33 cellular contexts compared by ENCODE assay signal in genomic region chr1:47137178-47137577, GRCh38. TPM values are rescaled to one million over a fixed set of nuclear protein-coding genes. Genes with fewer than 3 reads are reported as not detected.
"Had no signal": no experiment of that assay in that cellular context is flagged by ENCODE, and none has a peak within 500 bp of the region (broad histone marks: within the 10 kb centered on the region; RNA-seq: fewer than 3 reads in every experiment).

TSS of gene CYP4A22 (plus strand) at chr1:47137441. CDS start at chr1:47137486, 45 bp downstream.

- H3K9me3 Mint-ChIP-seq: natural killer cell; nephron; neural progenitor cell; stimulated activated naive CD8-positive, alpha-beta T cell treated with anti-CD3 and anti-CD28 coated beads, Interleukin-15, Interleukin-2, amounts not matched to agents 100 ng/mL and 50 ng/mL, for 24 hours had no signal

- H3K36me3 Mint-ChIP-seq: naive thymus-derived CD4-positive, alpha-beta T cell; natural killer cell; neural progenitor cell; stimulated activated naive B cell treated with anti-CD40 and anti-IgM and Interleukin-4, amounts not matched to agents 10 μg/mL and 1 μg/mL and 100 μg/mL, for 72 hours had no signal

- H3K9me3 ChIP-seq: neutrophil, pancreas, psoas muscle, spleen, thoracic aorta, thyroid gland, upper lobe of left lung, uterus had no signal

- H2AFZ ChIP-seq: neural progenitor cell had no signal

- H3K4me3 Mint-ChIP-seq: naive thymus-derived CD4-positive, alpha-beta T cell; natural killer cell; nephron; neural progenitor cell; stimulated activated naive B cell treated with anti-CD40 and anti-IgM and Interleukin-4, amounts not matched to agents 10 μg/mL and 1 μg/mL and 100 μg/mL, for 72 hours; stimulated activated naive CD8-positive, alpha-beta T cell treated with anti-CD3 and anti-CD28 coated beads, Interleukin-15, Interleukin-2, amounts not matched to agents 100 ng/mL and 50 ng/mL, for 24 hours had no signal

- H3K4me3 ChIP-seq: neural progenitor cell, pancreas, psoas muscle, skin epidermis, smooth muscle cell, spleen, stomach, thoracic aorta, thyroid gland, tibial nerve, upper lobe of left lung, uterus had no signal

- H3K27ac Mint-ChIP-seq: naive thymus-derived CD4-positive, alpha-beta T cell; natural killer cell; nephron; neural progenitor cell; stimulated activated naive B cell treated with anti-CD40 and anti-IgM and Interleukin-4, amounts not matched to agents 10 μg/mL and 1 μg/mL and 100 μg/mL, for 72 hours; stimulated activated naive CD8-positive, alpha-beta T cell treated with anti-CD3 and anti-CD28 coated beads, Interleukin-15, Interleukin-2, amounts not matched to agents 100 ng/mL and 50 ng/mL, for 24 hours had no signal

- H3K36me3 ChIP-seq: neural progenitor cell, neutrophil, pancreas, spleen, stomach, thoracic aorta, thyroid gland, tibial nerve, upper lobe of left lung, uterus had no signal

- H3K4me1 ChIP-seq: neural progenitor cell, pancreas, psoas muscle, spleen, stomach, thyroid gland, tibial nerve, upper lobe of left lung, uterus had no signal

- H3K9ac ChIP-seq: neural progenitor cell had no signal

- H3K4me1 Mint-ChIP-seq: naive thymus-derived CD4-positive, alpha-beta T cell; natural killer cell; nephron; neural progenitor cell; stimulated activated naive B cell treated with anti-CD40 and anti-IgM and Interleukin-4, amounts not matched to agents 10 μg/mL and 1 μg/mL and 100 μg/mL, for 72 hours had no signal

- H3K27me3 ChIP-seq: neural progenitor cell, neutrophil, pancreas, thyroid gland, tibial nerve, upper lobe of left lung, uterus had no signal

- DNase-seq: naive thymus-derived CD4-positive, alpha-beta T cell; natural killer cell; nucleus accumbens; pancreas; psoas muscle; right cardiac atrium; spleen; stimulated activated CD4-positive, alpha-beta T cell treated with anti-CD3 and anti-CD28 coated beads, Interleukin-12 subunit alpha, Interleukin-12 subunit beta, amount 100 ng/mL, for 4 hours; stimulated activated CD4-positive, alpha-beta T cell treated with anti-CD3 and anti-CD28 coated beads, Interleukin-1b, Interleukin-23, amount 100 ng/mL, for 48 hours; stimulated activated CD4-positive, alpha-beta T cell treated with anti-CD3 and anti-CD28 coated beads, Interleukin-4, amount 100 ng/mL, for 1 hour; stimulated activated CD4-positive, alpha-beta T cell treated with anti-CD3 and anti-CD28 coated beads, Interleukin-4, amount 100 ng/mL, for 4 hours; stimulated activated CD8-positive, alpha-beta memory T cell treated with anti-CD3 and anti-CD28 coated beads, Interleukin-4, amount 100 ng/mL, for 48 hours; stimulated activated naive B cell treated with anti-CD40 and anti-IgM and Interleukin-4, amounts not matched to agents 10 μg/mL and 1 μg/mL and 100 μg/mL, for 72 hours; stimulated activated naive CD4-positive, alpha-beta T cell treated with Interleukin-2 at 50 U/mL for 16 hours; stomach; thyroid gland; trophoblast cell; upper lobe of left lung; uterus had no signal

- H3K4me2 ChIP-seq: neural progenitor cell, smooth muscle cell had no signal

- ATAC-seq: naive thymus-derived CD4-positive, alpha-beta T cell; natural killer cell; pancreas; psoas muscle; right cardiac atrium; sciatic nerve; stimulated activated naive B cell treated with anti-CD40 and anti-IgM and Interleukin-4, amounts not matched to agents 10 μg/mL and 1 μg/mL and 100 μg/mL, for 72 hours had no signal

- H3K27ac ChIP-seq: neural progenitor cell, neutrophil, pancreas, psoas muscle, skin epidermis, spleen, stomach, thoracic aorta, thyroid gland, tibial nerve, upper lobe of left lung, uterus had no signal

RNA-seq across cellular contexts. Expression of gene CYP4A22, which starts in this region (rescaled TPM):
- total RNA-seq: naive thymus-derived CD4-positive, alpha-beta T cell; natural killer cell; osteocyte; psoas muscle; renal cortical epithelial cell; right cardiac atrium; smooth muscle cell; stomach; temporal lobe; thoracic aorta; thyroid gland; urinary bladder had no signal
- polyA plus RNA-seq: naive thymus-derived CD4-positive, alpha-beta T cell; neural cell; right cardiac atrium; smooth muscle cell; spleen; stomach; urinary bladder had no signal
